Comparison of ENCODE assay signal across 16 cellular contexts in the genomic region with DNA sequence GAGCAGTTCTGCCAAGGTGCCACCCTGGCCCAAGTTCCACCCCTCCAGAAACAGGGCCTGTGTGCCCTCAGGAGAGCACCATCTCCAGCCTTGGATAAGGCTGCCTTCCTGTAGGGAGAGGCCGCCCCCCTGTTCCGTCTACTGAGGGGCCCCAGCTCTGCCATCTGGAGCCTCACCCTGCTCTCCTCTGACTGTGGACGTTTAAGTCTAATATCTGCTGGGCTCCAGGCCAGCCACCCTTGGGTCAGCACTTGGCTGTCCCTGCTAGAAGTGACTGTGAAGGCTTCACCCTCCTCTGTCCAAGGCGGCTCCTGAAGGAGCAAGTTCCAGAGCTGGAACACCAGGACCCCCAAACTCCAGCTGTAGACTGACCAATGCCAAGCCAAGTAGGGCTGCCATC.
"Had no signal": no experiment of that assay in that cellular context is flagged by ENCODE, and none has a peak within 500 bp of the region (broad histone marks: within the 10 kb centered on the region; RNA-seq: fewer than 3 reads in every experiment).

No MANE protein-coding gene starts in this region.

- H3K9me3 ChIP-seq: gastroesophageal sphincter, thoracic aorta had no signal

- H3K36me3 ChIP-seq: gastroesophageal sphincter, thoracic aorta had no signal

- H3K4me3 ChIP-seq: gastroesophageal sphincter, hepatocyte, thoracic aorta had no signal

- H3K27ac ChIP-seq: epithelial cell of prostate, gastroesophageal sphincter, hepatocyte, thoracic aorta had no signal

- H3K4me1 ChIP-seq: gastroesophageal sphincter had no signal

- DNase-seq: activated CD4-positive, alpha-beta T cell treated with anti-CD3 and anti-CD28 coated beads, Interleukin-2, amount 50 U/mL, for 48 hours; activated naive CD4-positive, alpha-beta T cell treated with Interleukin-2 at 50 U/mL for 16 hours; caudate nucleus; cortex of kidney; effector memory CD8-positive, alpha-beta T cell; naive thymus-derived CD4-positive, alpha-beta T cell; nucleus accumbens; stimulated activated CD4-positive, alpha-beta T cell treated with anti-CD3 and anti-CD28 coated beads, Interleukin-12 subunit alpha, Interleukin-12 subunit beta, amount 100 ng/mL, for 4 hours; stimulated activated CD8-positive, alpha-beta memory T cell treated with anti-CD3 and anti-CD28 coated beads, Interleukin-4, amount 100 ng/mL, for 48 hours; T-helper 2 cell had no signal

- ATAC-seq: activated CD4-positive, CD25-positive, alpha-beta regulatory T cell treated with anti-CD3 and anti-CD28 coated beads, Interleukin-2, amount 50 U/mL, for 24 hours; effector memory CD8-positive, alpha-beta T cell; gastroesophageal sphincter; naive thymus-derived CD4-positive, alpha-beta T cell; sciatic nerve had no signal

- H3K27me3 ChIP-seq: gastroesophageal sphincter, hepatocyte had no signal
